ENCODE assay signal across 14 cellular contexts in the genomic region with DNA sequence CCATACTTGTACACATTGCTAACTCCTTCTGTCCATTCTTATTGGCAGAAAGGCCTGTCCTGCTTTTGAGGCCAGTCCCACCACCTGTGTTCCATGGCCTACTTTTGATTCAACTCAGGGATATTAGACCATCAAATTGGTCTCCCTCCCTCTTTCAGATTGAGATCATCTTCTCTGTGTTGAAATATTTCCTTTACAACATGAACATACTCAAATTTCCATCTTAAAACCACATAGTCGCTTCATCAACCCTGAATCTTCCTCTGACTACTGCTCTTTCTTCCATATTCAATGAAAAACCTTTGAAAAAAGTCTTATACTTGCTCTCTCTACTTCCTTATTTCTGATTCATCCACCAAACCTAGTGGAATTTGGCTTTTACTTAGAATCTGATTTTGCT. TPM values are rescaled to one million over a fixed set of nuclear protein-coding genes. Genes with fewer than 3 reads are reported as not detected.
DNase-seq lines count a peak whose midpoint lies in the region; ATAC-seq and TF ChIP-seq lines count a peak whose summit lies in the region.
"Had no signal": no experiment of that assay in that cellular context is flagged by ENCODE, and none has a peak within 500 bp of the region (broad histone marks: within the 10 kb centered on the region; RNA-seq: fewer than 3 reads in every experiment).

No MANE protein-coding gene starts in this region.

- POLR2A ChIA-PET in activated CD4-positive, alpha-beta T cell treated with anti-CD3 and anti-CD28 coated beads for 36 hours (lab: Charles Lee): no interaction called here

- H3K9me3 Mint-ChIP-seq in activated CD4-positive, alpha-beta T cell treated with anti-CD3 and anti-CD28 coated beads for 36 hours (ENCODE audit: low read depth): no peaks in the 10 kb centered on the region
- H3K9me3 Mint-ChIP-seq in stimulated activated naive B cell treated with anti-CD40 and anti-IgM and Interleukin-4, amounts not matched to agents 10 μg/mL and 1 μg/mL and 100 μg/mL, for 72 hours: no peaks in the 10 kb centered on the region
- H3K9me3 Mint-ChIP-seq: CD4-positive, alpha-beta T cell had no signal

- intact Hi-C loops in activated CD4-positive, alpha-beta T cell treated with anti-CD3 and anti-CD28 coated beads for 36 hours (cut with DNase I, micrococcal nuclease): no loop called here

- CTCF ChIA-PET in activated CD4-positive, alpha-beta T cell treated with anti-CD3 and anti-CD28 coated beads for 36 hours (lab: Charles Lee): no interaction called here

- peak; percentile 63 for ATAC-seq in activated CD4-positive, alpha-beta T cell treated with anti-CD3 and anti-CD28 coated beads for 36 hours
- peak; percentile 57 to 72 for ATAC-seq in stimulated activated naive B cell treated with anti-CD40 and anti-IgM and Interleukin-4, amounts not matched to agents 10 μg/mL and 1 μg/mL and 100 μg/mL, for 72 hours (replicated peaks)
- ATAC-seq in GM21825 (IDR thresholded peaks at IDR 0.05; ENCODE audit: unreplicated experiment) (no peak), GM19035 (IDR thresholded peaks at IDR 0.05; ENCODE audit: unreplicated experiment) (no peak)
- ATAC-seq: left ventricle myocardium superior, PC-3 had no signal

- H3K4me3 ChIP-seq in astrocyte of the spinal cord (ENCODE audit: low read depth, low read length): no peak overlapping the region

- H3K36me3 Mint-ChIP-seq in activated CD4-positive, alpha-beta T cell treated with anti-CD3 and anti-CD28 coated beads for 36 hours (ENCODE audit: low read depth): peaks cover 10% of the 10 kb centered on the region
- H3K36me3 Mint-ChIP-seq in stimulated activated naive B cell treated with anti-CD40 and anti-IgM and Interleukin-4, amounts not matched to agents 10 μg/mL and 1 μg/mL and 100 μg/mL, for 72 hours: peaks cover 18% of the 10 kb centered on the region in 2 donors

- no peaks in the 10 kb centered on the region for H3K27me3 Mint-ChIP-seq in activated CD4-positive, alpha-beta T cell treated with anti-CD3 and anti-CD28 coated beads for 36 hours
- H3K27me3 Mint-ChIP-seq in stimulated activated naive B cell treated with anti-CD40 and anti-IgM and Interleukin-4, amounts not matched to agents 10 μg/mL and 1 μg/mL and 100 μg/mL, for 72 hours: no peaks in the 10 kb centered on the region
- H3K27me3 Mint-ChIP-seq: CD4-positive, alpha-beta T cell had no signal

- H3K4me1 Mint-ChIP-seq in activated CD4-positive, alpha-beta T cell treated with anti-CD3 and anti-CD28 coated beads for 36 hours: peaks cover 14% of the 10 kb centered on the region
- peaks cover 9 to 12% of the 10 kb centered on the region in 2 donors for H3K4me1 Mint-ChIP-seq in stimulated activated naive B cell treated with anti-CD40 and anti-IgM and Interleukin-4, amounts not matched to agents 10 μg/mL and 1 μg/mL and 100 μg/mL, for 72 hours

- no peak overlapping the region for H3K4me3 Mint-ChIP-seq in activated CD4-positive, alpha-beta T cell treated with anti-CD3 and anti-CD28 coated beads for 36 hours
- no peak overlapping the region for H3K4me3 Mint-ChIP-seq in stimulated activated naive B cell treated with anti-CD40 and anti-IgM and Interleukin-4, amounts not matched to agents 10 μg/mL and 1 μg/mL and 100 μg/mL, for 72 hours
- H3K4me3 Mint-ChIP-seq: CD4-positive, alpha-beta T cell had no signal

- no peak for TF ChIP-seq CTCF in astrocyte of the spinal cord (IDR thresholded peaks at IDR 0.05; ENCODE audit: low read depth, low read length)

- in situ Hi-C loops in astrocyte of the spinal cord (cut with HindIII; ENCODE audit: low sequenced_read_pairs): no loop called here

- H3K27ac Mint-ChIP-seq in activated CD4-positive, alpha-beta T cell treated with anti-CD3 and anti-CD28 coated beads for 36 hours: peak overlapping the region; percentile 2
- peak overlapping the region; percentile 3 for H3K27ac Mint-ChIP-seq in stimulated activated naive B cell treated with anti-CD40 and anti-IgM and Interleukin-4, amounts not matched to agents 10 μg/mL and 1 μg/mL and 100 μg/mL, for 72 hours
- H3K27ac Mint-ChIP-seq: CD4-positive, alpha-beta T cell had no signal

- DNase-seq in activated CD4-positive, alpha-beta T cell treated with anti-CD3 and anti-CD28 coated beads for 36 hours: no peak
- no peak for DNase-seq in activated CD4-positive, alpha-beta T cell treated with anti-CD3 and anti-CD28 coated beads for 48 hours
- peak; percentile 43 for DNase-seq in NOMO-1 treated with DMSO at 0.1 percent for 48 hours (lab: John Stamatoyannopoulos, UW; ENCODE audit: unreplicated experiment)
- DNase-seq in astrocyte of the spinal cord (ENCODE audit: low read depth, low spot score): peak; percentile 34
- DNase-seq in stimulated activated naive B cell treated with anti-CD40 and anti-IgM and Interleukin-4, amounts not matched to agents 10 μg/mL and 1 μg/mL and 100 μg/mL, for 72 hours: no peak
- DNase-seq in SKM-1 (lab: John Stamatoyannopoulos, UW; ENCODE audit: unreplicated experiment): no peak
- DNase-seq: CD4-positive, alpha-beta T cell; left ventricle myocardium superior; NCI-H146; NCI-H446 treated with DMSO at 0.1 percent for 48 hours; PC-3; SK-N-SH had no signal

RNA-seq across cellular contexts. Expression of a gene that starts 34.9 kb away (rescaled TPM):
- total RNA-seq in activated CD4-positive, alpha-beta T cell treated with anti-CD3 and anti-CD28 coated beads for 36 hours: 10 to 100 TPM; 19.7 to 20.8 TPM

RNA-seq across cellular contexts. Expression of a gene that starts 35.1 kb away (rescaled TPM):
- total RNA-seq in activated CD4-positive, alpha-beta T cell treated with anti-CD3 and anti-CD28 coated beads for 36 hours: 1 to 10 TPM; 4.5 to 5.3 TPM

Comparison
In these comparisons a context has a peak if more than half of its experiments do, and no peak if none do; other contexts are left out.
1. ATAC-seq: peak in activated CD4-positive, alpha-beta T cell treated with anti-CD3 and anti-CD28 coated beads for 36 hours (single experiment) and stimulated activated naive B cell treated with anti-CD40 and anti-IgM and Interleukin-4, amounts not matched to agents 10 μg/mL and 1 μg/mL and 100 μg/mL, for 72 hours (2 of 2); none in GM21825 (single experiment) and GM19035 (single experiment).
2. DNase-seq: peak in NOMO-1 treated with DMSO at 0.1 percent for 48 hours (single experiment) and astrocyte of the spinal cord (single experiment); none in activated CD4-positive, alpha-beta T cell treated with anti-CD3 and anti-CD28 coated beads for 36 hours (single experiment), activated CD4-positive, alpha-beta T cell treated with anti-CD3 and anti-CD28 coated beads for 48 hours (single experiment), stimulated activated naive B cell treated with anti-CD40 and anti-IgM and Interleukin-4, amounts not matched to agents 10 μg/mL and 1 μg/mL and 100 μg/mL, for 72 hours (single experiment) and SKM-1 (single experiment).